ENCODE assay signal across 27 cellular contexts in genomic region chr2:61675204-61675603, GRCh38.
"Had no signal": no experiment of that assay in that cellular context is flagged by ENCODE, and none has a peak within 500 bp of the region (broad histone marks: within the 10 kb centered on the region; RNA-seq: fewer than 3 reads in every experiment).

No MANE protein-coding gene starts in this region.

- DNase-seq: colonic mucosa; cortex of kidney; dermis blood vessel endothelial cell; dorsolateral prefrontal cortex; effector CD4-positive, alpha-beta T cell; effector CD8-positive, alpha-beta T cell; effector memory CD4-positive, alpha-beta T cell; effector memory CD8-positive, alpha-beta T cell; endodermal cell; esophagus squamous epithelium; foreskin fibroblast; foreskin keratinocyte; foreskin melanocyte; gastrocnemius medialis; glutamatergic neuron; head of caudate nucleus; heart left ventricle; heart right ventricle had no signal

- FAIRE-seq: endometrium, endothelial cell of umbilical vein, frontal cortex had no signal

- H2AFZ ChIP-seq: hepatocyte had no signal

- H3K79me2 ChIP-seq: hepatocyte had no signal

- H3K4me3 ChIP-seq: colonic mucosa, coronary artery, dorsolateral prefrontal cortex, esophagus muscularis mucosa, esophagus squamous epithelium, gastrocnemius medialis, gastroesophageal sphincter, heart left ventricle, heart right ventricle, hepatocyte had no signal

- H3K4me2 ChIP-seq: hepatocyte had no signal

- ATAC-seq: effector memory CD8-positive, alpha-beta T cell; esophagus mucosa; foreskin keratinocyte; gastrocnemius medialis; gastroesophageal sphincter; heart left ventricle; heart right ventricle had no signal

- H3K27me3 ChIP-seq: colonic mucosa, dorsolateral prefrontal cortex, esophagus muscularis mucosa, esophagus squamous epithelium, foreskin keratinocyte, gastrocnemius medialis, gastroesophageal sphincter, heart left ventricle, heart right ventricle, hepatocyte had no signal

- H3K9me3 ChIP-seq: colonic mucosa, esophagus muscularis mucosa, gastrocnemius medialis, gastroesophageal sphincter had no signal

- H3K36me3 ChIP-seq: colonic mucosa, esophagus muscularis mucosa, esophagus squamous epithelium, gastrocnemius medialis, gastroesophageal sphincter, heart left ventricle, heart right ventricle had no signal

- H3K4me1 ChIP-seq: colonic mucosa had no signal

- H3K27ac ChIP-seq: colonic mucosa, coronary artery, dorsolateral prefrontal cortex, epithelial cell of prostate, esophagus muscularis mucosa, esophagus squamous epithelium, foreskin keratinocyte, gastrocnemius medialis, gastroesophageal sphincter, heart left ventricle, heart right ventricle, hepatocyte had no signal
